Comparison of ENCODE assay signal across 20 cellular contexts in the genomic region with DNA sequence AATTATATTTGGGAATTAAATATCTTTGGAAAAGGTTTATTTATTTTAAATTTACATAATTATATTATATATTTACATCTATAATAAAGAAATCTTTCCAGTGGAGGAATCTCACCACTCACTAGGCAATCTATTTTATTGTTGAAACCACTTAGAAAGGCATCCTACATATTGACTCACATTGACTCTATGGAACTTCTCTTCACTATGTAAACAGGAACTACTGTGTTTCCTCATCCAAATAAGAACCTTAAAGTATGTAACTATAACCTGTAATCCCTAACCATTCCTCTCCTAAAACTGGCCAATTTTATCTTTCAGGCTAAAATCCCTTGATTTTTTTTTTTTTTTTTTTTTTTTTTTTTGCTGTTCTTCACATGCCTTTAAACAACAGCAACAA.
"Had no signal": no experiment of that assay in that cellular context is flagged by ENCODE, and none has a peak within 500 bp of the region (broad histone marks: within the 10 kb centered on the region; RNA-seq: fewer than 3 reads in every experiment).

No MANE protein-coding gene starts in this region.

- H3K36me3 ChIP-seq: esophagus squamous epithelium, heart left ventricle, neutrophil, pancreas, right atrium auricular region, vagina had no signal

- DNase-seq: activated CD4-positive, alpha-beta memory T cell treated with anti-CD3 and anti-CD28 coated beads for 36 hours; activated CD4-positive, alpha-beta T cell treated with anti-CD3 and anti-CD28 coated beads for 48 hours; activated CD4-positive, CD25-positive, alpha-beta regulatory T cell; activated naive CD4-positive, alpha-beta T cell treated with Interleukin-2 at 50 U/mL for 16 hours; activated naive CD8-positive, alpha-beta T cell treated with anti-CD3 and anti-CD28 coated beads for 36 hours; activated T-cell treated with anti-CD3 and anti-CD28 coated beads, Interleukin-2, amount 50 U/mL, for 48 hours; esophagus squamous epithelium; heart left ventricle; left colon; pancreas; psoas muscle; stimulated activated CD4-positive, alpha-beta T cell treated with anti-CD3 and anti-CD28 coated beads, Interleukin-2, amount 100 ng/mL, for 24 hours; stimulated activated naive B cell treated with anti-CD40 and anti-IgM and Interleukin-4, amounts not matched to agents 10 μg/mL and 1 μg/mL and 100 μg/mL, for 72 hours; testis had no signal

- FAIRE-seq: astrocyte, keratinocyte, pancreas had no signal

- H3K4me3 ChIP-seq: coronary artery, esophagus squamous epithelium, heart left ventricle, pancreas, psoas muscle, right atrium auricular region, testis, vagina had no signal

- H3K4me1 ChIP-seq: esophagus squamous epithelium, heart left ventricle, pancreas, psoas muscle, right atrium auricular region, testis, vagina had no signal

- H3K27me3 ChIP-seq: esophagus squamous epithelium, heart left ventricle, neutrophil, pancreas, right atrium auricular region, testis, vagina had no signal

- H3K27ac ChIP-seq: coronary artery, esophagus squamous epithelium, heart left ventricle, neutrophil, pancreas, psoas muscle, right atrium auricular region, testis, vagina had no signal

- H3K9me3 ChIP-seq: esophagus squamous epithelium, heart left ventricle, neutrophil, pancreas, psoas muscle, right atrium auricular region, testis, vagina had no signal
